ENCODE assay signal across 8 cellular contexts in the genomic region with DNA sequence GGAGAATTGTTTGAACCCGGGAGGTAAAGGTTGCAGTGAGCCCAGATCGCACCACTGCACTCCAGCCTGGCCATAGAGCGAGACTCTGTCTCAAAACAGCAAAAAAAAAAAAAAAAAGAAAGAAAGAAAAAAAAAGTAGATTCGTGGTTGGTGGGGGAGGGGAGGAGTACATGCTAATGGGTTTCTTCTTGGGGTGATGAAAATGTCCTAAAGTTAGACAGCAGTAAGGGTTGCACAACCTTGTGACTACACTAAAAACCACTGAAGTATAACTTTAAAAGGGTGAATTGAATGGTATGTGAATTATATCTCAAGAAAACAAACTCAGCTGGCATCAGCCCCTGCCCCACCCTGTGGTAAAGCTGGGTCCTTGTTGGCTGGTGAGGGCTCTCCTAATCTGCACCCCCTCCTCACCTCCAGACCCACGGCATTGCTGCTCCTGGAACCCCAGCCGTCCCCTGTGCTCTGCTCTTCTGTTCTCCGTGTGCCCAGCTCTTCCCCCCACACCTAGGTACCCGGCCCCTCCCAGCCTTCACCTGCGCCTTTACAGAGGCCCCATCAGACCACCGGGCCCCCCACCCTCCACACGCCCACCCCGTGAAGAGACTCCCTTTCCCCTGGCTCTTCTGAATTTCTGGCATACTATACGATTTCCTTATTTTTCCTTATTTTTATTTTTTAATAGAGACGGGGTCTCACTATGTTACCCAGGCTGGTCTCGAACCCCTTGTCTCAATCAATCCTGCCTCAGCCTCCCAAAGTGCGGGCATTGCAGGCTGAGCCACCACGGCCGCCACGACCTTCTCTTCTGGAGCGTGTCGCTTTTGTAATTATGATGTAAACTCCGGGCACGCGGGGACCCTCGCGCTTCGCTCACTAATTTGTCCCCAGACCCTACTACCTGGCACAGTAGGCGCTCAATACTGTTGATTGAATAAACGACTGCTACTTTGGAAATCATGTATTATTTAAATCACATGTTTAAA. TPM values are rescaled to one million over a fixed set of nuclear protein-coding genes. Genes with fewer than 3 reads are reported as not detected.
DNase-seq lines count a peak whose midpoint lies in the region; ATAC-seq and TF ChIP-seq lines count a peak whose summit lies in the region.

No MANE protein-coding gene starts in this region.

- H3K4me3 ChIP-seq in NT2/D1 (ENCODE audit: insufficient read length, low read depth) (peak overlapping the region; percentile 96), duodenal mucosa (ENCODE audit: low read depth in 1 of 2, low read length in 2 of 2) (peak overlapping the region; percentile 96 to 98)

- no peak for ATAC-seq in CD4-positive, alpha-beta T cell (ENCODE audit: poor library complexity)
- no peak for ATAC-seq in HG02610 (IDR thresholded peaks at IDR 0.05; ENCODE audit: unreplicated experiment)

- DNase-seq in CD4-positive, alpha-beta T cell = no peak
- no peak for DNase-seq in NT2/D1 (ENCODE audit: low read depth, low spot score)
- DNase-seq in nephron progenitor cell = no peak
- no peak for DNase-seq in T-helper 9 cell
- no peak for DNase-seq in NCI-H1092 treated with DMSO at 0.1 percent for 48 hours (lab: John Stamatoyannopoulos, UW)
- DNase-seq in DMS153 treated with DMSO at 0.1 percent for 48 hours (lab: John Stamatoyannopoulos, UW; ENCODE audit: unreplicated experiment) = no peak

- H3K36me3 Mint-ChIP-seq in CD4-positive, alpha-beta T cell (ENCODE audit: low read depth) = peaks cover 42% of the 10 kb centered on the region
- peaks cover 12% of the 10 kb centered on the region for H3K36me3 Mint-ChIP-seq in nephron progenitor cell (ENCODE audit: low read depth)

- no peaks in the 10 kb centered on the region for H3K9me3 ChIP-seq in CD4-positive, alpha-beta T cell (ENCODE audit: control insufficient read depth, low read length)
- no peaks in the 10 kb centered on the region; the same call in 1 of the 2 replicates for H3K9me3 ChIP-seq in NT2/D1 (ENCODE audit: insufficient read depth, low read length)
- H3K9me3 ChIP-seq in duodenal mucosa (ENCODE audit: control insufficient read depth in 1 of 2, low read length in 2 of 2) = no peaks in the 10 kb centered on the region

- H3K36me3 ChIP-seq in NT2/D1 (ENCODE audit: insufficient read depth, insufficient read length, low read length) = peaks cover 34% of the 10 kb centered on the region
- H3K36me3 ChIP-seq in duodenal mucosa (ENCODE audit: control insufficient read depth in 1 of 2, insufficient read depth in 2 of 2, low read length in 2 of 2) = peaks cover 19 to 23% of the 10 kb centered on the region in 2 donors

- no peaks in the 10 kb centered on the region for H3K27me3 ChIP-seq in CD4-positive, alpha-beta T cell (ENCODE audit: control insufficient read depth, insufficient read depth, low read length)
- H3K27me3 ChIP-seq in NT2/D1 (ENCODE audit: insufficient read depth, insufficient read length) = no peaks in the 10 kb centered on the region
- no peaks in the 10 kb centered on the region for H3K27me3 ChIP-seq in duodenal mucosa (ENCODE audit: control insufficient read depth in 1 of 2, insufficient read depth in 2 of 2, low read length in 2 of 2)

- TF ChIP-seq CTCF in CD4-positive, alpha-beta T cell (IDR thresholded peaks at IDR 0.05) = no peak
- TF ChIP-seq CTCF in nephron progenitor cell (IDR thresholded peaks at IDR 0.05) = no peak

- peak overlapping the region; percentile 97 for H3K27ac ChIP-seq in CD4-positive, alpha-beta T cell (ENCODE audit: low read depth, low read length)
- no peak overlapping the region for H3K27ac ChIP-seq in duodenal mucosa (ENCODE audit: low read depth, low read length)

- H3K27me3 Mint-ChIP-seq in CD4-positive, alpha-beta T cell = no peaks in the 10 kb centered on the region
- H3K27me3 Mint-ChIP-seq in nephron progenitor cell (ENCODE audit: low read depth, poor library complexity) = peaks cover 22% of the 10 kb centered on the region

- H3K4me1 ChIP-seq in NT2/D1 (ENCODE audit: insufficient read depth, insufficient read length) (peaks cover 10% of the 10 kb centered on the region), duodenal mucosa (ENCODE audit: control insufficient read depth in 1 of 2, insufficient read depth in 2 of 2, low read length in 2 of 2) (peaks cover 24 to 34% of the 10 kb centered on the region in 2 donors)

- H3K9ac ChIP-seq in NT2/D1 (ENCODE audit: insufficient read length, low read depth) = peak overlapping the region; percentile 70
- H3K9ac ChIP-seq in duodenal mucosa (ENCODE audit: low read depth in 1 of 2, low read length in 2 of 2) = peak overlapping the region in 1 of 2 donors; percentile 97

- peak overlapping the region; percentile 96 for H3K4me3 Mint-ChIP-seq in CD4-positive, alpha-beta T cell
- peak overlapping the region; percentile 96 for H3K4me3 Mint-ChIP-seq in nephron progenitor cell

- H3K9me3 Mint-ChIP-seq in CD4-positive, alpha-beta T cell = no peaks in the 10 kb centered on the region
- H3K9me3 Mint-ChIP-seq in nephron progenitor cell = peaks cover 4% of the 10 kb centered on the region

- POLR2A ChIA-PET in CD4-positive, alpha-beta T cell (lab: Charles Lee) = interaction anchor here (1.5 kb wide), 1 partner anchor 68 kb away, joined by 11 read pairs; the partner anchor contains the start of gene PPFIA1

- CTCF ChIA-PET in CD4-positive, alpha-beta T cell (lab: Charles Lee) = interaction anchor here (1.4 kb wide), 1 partner anchor 10 kb away, joined by 3 read pairs; no protein-coding TSS in a partner anchor

- intact Hi-C loops in CD4-positive, alpha-beta T cell (cut with DNase I, micrococcal nuclease) = loop anchor here in 1 of 2 experiments (2.0 to 10.0 kb wide), 4 partner anchors 527 to 1297 kb away; partner anchors contain the start of genes IGHMBP2, LTO1, MRPL21 and NADSYN1

- peaks cover 43% of the 10 kb centered on the region for H3K4me1 Mint-ChIP-seq in CD4-positive, alpha-beta T cell (ENCODE audit: low read depth)
- H3K4me1 Mint-ChIP-seq in nephron progenitor cell = peaks cover 30% of the 10 kb centered on the region

- peak overlapping the region; percentile 98 for H3K27ac Mint-ChIP-seq in CD4-positive, alpha-beta T cell
- H3K27ac Mint-ChIP-seq in nephron progenitor cell = no peak overlapping the region

RNA-seq across cellular contexts. Expression of gene FADD, which starts 0.9 kb away (rescaled TPM):
- total RNA-seq in CD4-positive, alpha-beta T cell = 10 to 100 TPM; 14.5 to 16.5 TPM
